ENCODE assay signal across 24 cellular contexts in the genomic region with DNA sequence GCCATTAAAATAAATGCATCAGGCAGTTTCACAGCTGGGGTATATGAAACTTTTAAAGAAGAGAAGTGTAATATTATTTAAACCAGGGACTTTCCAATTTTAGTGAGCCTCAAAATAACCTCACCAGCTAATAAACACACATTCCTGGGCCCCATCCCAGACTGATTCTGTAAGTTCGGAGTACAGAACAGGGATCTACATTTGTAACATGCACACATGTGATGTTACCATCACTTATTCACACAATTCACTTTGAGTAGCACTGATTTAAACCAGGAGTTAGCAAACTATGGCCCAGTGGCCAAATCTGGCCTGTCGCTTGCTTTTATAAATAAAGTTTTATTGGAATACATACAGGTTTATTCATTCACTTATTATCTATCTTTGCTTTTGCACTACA.
A peak's percentile ranks its signal among the peaks of the same experiment; 100 is the strongest.
DNase-seq lines count a peak whose midpoint lies in the region; ATAC-seq and FAIRE-seq lines count a peak whose summit lies in the region.
"Had no signal": no experiment of that assay in that cellular context is flagged by ENCODE, and none has a peak within 500 bp of the region (broad histone marks: within the 10 kb centered on the region; RNA-seq: fewer than 3 reads in every experiment).

No MANE protein-coding gene starts in this region.

- no peaks in the 10 kb centered on the region for H3K27me3 Mint-ChIP-seq in stimulated activated naive B cell treated with anti-CD40 and anti-IgM and Interleukin-4, amounts not matched to agents 10 μg/mL and 1 μg/mL and 100 μg/mL, for 72 hours
- peaks cover 7 to 9% of the 10 kb centered on the region in 2 donors for H3K27me3 Mint-ChIP-seq in CD4-positive, alpha-beta memory T cell
- H3K27me3 Mint-ChIP-seq: progenitor cell of endocrine pancreas had no signal

- POLR2A ChIA-PET in CD4-positive, alpha-beta memory T cell (lab: Charles Lee; ENCODE audit: partially characterized antibody) = no interaction called here

- H3K27ac Mint-ChIP-seq in stimulated activated naive B cell treated with anti-CD40 and anti-IgM and Interleukin-4, amounts not matched to agents 10 μg/mL and 1 μg/mL and 100 μg/mL, for 72 hours = peak overlapping the region; percentile 75
- no peak overlapping the region for H3K27ac Mint-ChIP-seq in CD4-positive, alpha-beta memory T cell
- H3K27ac Mint-ChIP-seq: activated naive CD8-positive, alpha-beta T cell; progenitor cell of endocrine pancreas had no signal

- peak overlapping the region; percentile 85 for H3K27ac ChIP-seq in SJCRH30
- H3K27ac ChIP-seq in CD4-positive, alpha-beta memory T cell (ENCODE audit: low read depth, low read length) = no peak overlapping the region
- H3K27ac ChIP-seq: breast epithelium, esophagus squamous epithelium, thyroid gland, vagina, WERI-Rb-1 had no signal

- no peak overlapping the region for H3K4me3 ChIP-seq in SJCRH30
- no peak overlapping the region for H3K4me3 ChIP-seq in CD4-positive, alpha-beta memory T cell (ENCODE audit: low read length in 2 of 2)
- H3K4me3 ChIP-seq: breast epithelium, esophagus squamous epithelium, heart right ventricle, thyroid gland, vagina had no signal

- H3K36me3 ChIP-seq in SJCRH30 = no peaks in the 10 kb centered on the region
- H3K36me3 ChIP-seq in CD4-positive, alpha-beta memory T cell (ENCODE audit: insufficient read depth, low read length) = no peaks in the 10 kb centered on the region
- H3K36me3 ChIP-seq: breast epithelium, esophagus squamous epithelium, heart right ventricle, thyroid gland, vagina, WERI-Rb-1 had no signal

- no peaks in the 10 kb centered on the region for H3K9me3 ChIP-seq in SJCRH30 (replicated peaks)
- H3K9me3 ChIP-seq in CD4-positive, alpha-beta memory T cell (ENCODE audit: control insufficient read depth in 1 of 2, low read length in 2 of 2) = no peaks in the 10 kb centered on the region
- H3K9me3 ChIP-seq: breast epithelium, esophagus squamous epithelium, heart right ventricle, thyroid gland, vagina had no signal

- H3K4me3 Mint-ChIP-seq in stimulated activated naive B cell treated with anti-CD40 and anti-IgM and Interleukin-4, amounts not matched to agents 10 μg/mL and 1 μg/mL and 100 μg/mL, for 72 hours = no peak overlapping the region
- no peak overlapping the region for H3K4me3 Mint-ChIP-seq in CD4-positive, alpha-beta memory T cell
- H3K4me3 Mint-ChIP-seq: activated naive CD8-positive, alpha-beta T cell had no signal

- H3K9me3 Mint-ChIP-seq in stimulated activated naive B cell treated with anti-CD40 and anti-IgM and Interleukin-4, amounts not matched to agents 10 μg/mL and 1 μg/mL and 100 μg/mL, for 72 hours = no peaks in the 10 kb centered on the region
- peaks cover 0 to 4% (median 0%) of the 10 kb centered on the region in 8 donors for H3K9me3 Mint-ChIP-seq in CD4-positive, alpha-beta memory T cell

- peaks cover 28% of the 10 kb centered on the region for H3K4me1 ChIP-seq in SJCRH30
- H3K4me1 ChIP-seq in CD4-positive, alpha-beta memory T cell (ENCODE audit: insufficient read depth, low read length) = no peaks in the 10 kb centered on the region
- H3K4me1 ChIP-seq: breast epithelium, vagina had no signal

- no peaks in the 10 kb centered on the region for H3K27me3 ChIP-seq in SJCRH30
- no peaks in the 10 kb centered on the region for H3K27me3 ChIP-seq in CD4-positive, alpha-beta memory T cell (ENCODE audit: insufficient read depth, low read length)
- H3K27me3 ChIP-seq: breast epithelium, esophagus squamous epithelium, heart right ventricle, thyroid gland, vagina had no signal

- DNase-seq in GM18507 (ENCODE audit: extremely low spot score, insufficient read length, low read depth) (no peak), SJCRH30 (no peak), NCI-H748 treated with DMSO at 0.1 percent for 48 hours (lab: John Stamatoyannopoulos, UW) (no peak), COR-L47 (lab: John Stamatoyannopoulos, UW) (no peak)
- no peak for DNase-seq in stimulated activated naive B cell treated with anti-CD40 and anti-IgM and Interleukin-4, amounts not matched to agents 10 μg/mL and 1 μg/mL and 100 μg/mL, for 72 hours
- no peak for DNase-seq in CD4-positive, alpha-beta memory T cell
- DNase-seq: activated CD4-positive, alpha-beta T cell treated with anti-CD3 and anti-CD28 coated beads for 48 hours; activated effector memory CD4-positive, alpha-beta T cell treated with Interleukin-2 at 50 U/mL for 16 hours; activated T-cell treated with anti-CD3 and anti-CD28 coated beads, Interleukin-2, amount 50 U/mL, for 1 hour; esophagus squamous epithelium; Karpas-422; kidney; RPMI8226; stimulated activated CD4-positive, alpha-beta T cell treated with anti-CD3 and anti-CD28 coated beads, Interleukin-2, amount 100 ng/mL, for 24 hours; T1000; thyroid gland had no signal

- H3K36me3 Mint-ChIP-seq in stimulated activated naive B cell treated with anti-CD40 and anti-IgM and Interleukin-4, amounts not matched to agents 10 μg/mL and 1 μg/mL and 100 μg/mL, for 72 hours = no peaks in the 10 kb centered on the region
- no peaks in the 10 kb centered on the region for H3K36me3 Mint-ChIP-seq in CD4-positive, alpha-beta memory T cell

- peak; percentile 35 for ATAC-seq in HG02938 (IDR thresholded peaks at IDR 0.05; ENCODE audit: unreplicated experiment)
- ATAC-seq in stimulated activated naive B cell treated with anti-CD40 and anti-IgM and Interleukin-4, amounts not matched to agents 10 μg/mL and 1 μg/mL and 100 μg/mL, for 72 hours (replicated peaks) = peak; percentile 40 to 51
- ATAC-seq: HCT116 had no signal

- intact Hi-C loops in CD4-positive, alpha-beta memory T cell (cut with micrococcal nuclease) = no loop called here

- peak; percentile 70 for FAIRE-seq in GM18507 (lab: Jason Lieb, UNC)
- FAIRE-seq: kidney had no signal

- CTCF ChIA-PET in CD4-positive, alpha-beta memory T cell (lab: Charles Lee; ENCODE audit: partially characterized antibody) = interaction anchor here (1.1 kb wide), 1 partner anchor 35 kb away, joined by 4 read pairs; no protein-coding TSS in a partner anchor

- peaks cover 30 to 62% of the 10 kb centered on the region in 2 donors for H3K4me1 Mint-ChIP-seq in stimulated activated naive B cell treated with anti-CD40 and anti-IgM and Interleukin-4, amounts not matched to agents 10 μg/mL and 1 μg/mL and 100 μg/mL, for 72 hours
- no peaks in the 10 kb centered on the region for H3K4me1 Mint-ChIP-seq in CD4-positive, alpha-beta memory T cell
